Comparison of ENCODE assay signal across 16 cellular contexts in the genomic region with DNA sequence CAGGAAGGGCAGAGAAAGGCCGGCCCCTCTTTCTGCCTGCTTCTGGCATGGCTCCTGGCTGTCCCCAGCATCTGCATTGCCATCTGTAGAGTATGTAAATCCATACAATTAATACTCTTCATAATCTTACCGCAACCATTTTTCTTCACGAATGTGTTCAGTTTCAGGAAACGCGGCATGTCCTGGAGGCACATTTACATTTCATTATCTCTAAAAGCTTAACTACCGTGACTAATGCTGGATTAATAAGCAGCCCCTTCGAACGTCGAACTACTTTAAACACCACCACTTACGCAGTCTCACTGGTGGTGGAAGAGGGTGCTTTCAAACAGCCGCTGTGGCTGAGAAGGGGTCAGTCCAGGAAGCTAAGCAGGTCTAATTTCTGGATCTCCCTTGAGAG.
"Had no signal": no experiment of that assay in that cellular context is flagged by ENCODE, and none has a peak within 500 bp of the region (broad histone marks: within the 10 kb centered on the region; RNA-seq: fewer than 3 reads in every experiment).

No MANE protein-coding gene starts in this region.

- H3K4me3 Mint-ChIP-seq: activated CD8-positive, alpha-beta T cell treated with anti-CD3 and anti-CD28 coated beads for 36 hours; effector memory CD8-positive, alpha-beta T cell; neural crest cell had no signal

- H3K4me3 ChIP-seq: body of pancreas, esophagus squamous epithelium, prostate gland, right atrium auricular region, skin epidermis, tibial nerve had no signal

- H3K9me3 ChIP-seq: body of pancreas, esophagus squamous epithelium, prostate gland, right atrium auricular region, tibial nerve had no signal

- H3K27ac ChIP-seq: body of pancreas, esophagus squamous epithelium, prostate gland, right atrium auricular region, skin epidermis, tibial nerve had no signal

- H3K4me1 ChIP-seq: prostate gland, right atrium auricular region had no signal

- DNase-seq: activated CD4-positive, alpha-beta T cell treated with anti-CD3 and anti-CD28 coated beads for 48 hours; activated CD4-positive, CD25-positive, alpha-beta regulatory T cell; activated CD8-positive, alpha-beta T cell treated with anti-CD3 and anti-CD28 coated beads for 36 hours; activated naive CD4-positive, alpha-beta T cell treated with Interleukin-2 at 50 U/mL for 16 hours; activated T-cell treated with anti-CD3 and anti-CD28 coated beads, Interleukin-2, amount 50 U/mL, for 1 hour; body of pancreas; effector memory CD8-positive, alpha-beta T cell; esophagus squamous epithelium; left ventricle myocardium superior; stimulated activated naive CD8-positive, alpha-beta T cell treated with anti-CD3 and anti-CD28 coated beads, Interleukin-15, Interleukin-2, amounts not matched to agents 100 U/mL and 50 U/mL, for 24 hours had no signal

- H3K9me3 Mint-ChIP-seq: activated CD8-positive, alpha-beta T cell treated with anti-CD3 and anti-CD28 coated beads for 36 hours; activated T-helper 2 cell treated with anti-CD3 and anti-CD28 coated beads, Interferon-gamma antibody, Interleukin-2, Interleukin-4, amounts not matched to agents 10 μg/mL and 5 μg/mL and 100 μg/mL, durations not matched to agents 14 hours and 24 hours and 36 hours; effector memory CD8-positive, alpha-beta T cell had no signal

- H3K27ac Mint-ChIP-seq: activated CD8-positive, alpha-beta T cell treated with anti-CD3 and anti-CD28 coated beads for 36 hours; activated T-helper 2 cell treated with anti-CD3 and anti-CD28 coated beads, Interferon-gamma antibody, Interleukin-2, Interleukin-4, amounts not matched to agents 10 μg/mL and 5 μg/mL and 100 μg/mL, durations not matched to agents 14 hours and 24 hours and 36 hours; effector memory CD8-positive, alpha-beta T cell had no signal

- H3K36me3 ChIP-seq: esophagus squamous epithelium, prostate gland, right atrium auricular region, tibial nerve had no signal

- H3K27me3 ChIP-seq: body of pancreas, right atrium auricular region, tibial nerve had no signal
